Comparison of ENCODE assay signal across 1 cellular context in the genomic region with DNA sequence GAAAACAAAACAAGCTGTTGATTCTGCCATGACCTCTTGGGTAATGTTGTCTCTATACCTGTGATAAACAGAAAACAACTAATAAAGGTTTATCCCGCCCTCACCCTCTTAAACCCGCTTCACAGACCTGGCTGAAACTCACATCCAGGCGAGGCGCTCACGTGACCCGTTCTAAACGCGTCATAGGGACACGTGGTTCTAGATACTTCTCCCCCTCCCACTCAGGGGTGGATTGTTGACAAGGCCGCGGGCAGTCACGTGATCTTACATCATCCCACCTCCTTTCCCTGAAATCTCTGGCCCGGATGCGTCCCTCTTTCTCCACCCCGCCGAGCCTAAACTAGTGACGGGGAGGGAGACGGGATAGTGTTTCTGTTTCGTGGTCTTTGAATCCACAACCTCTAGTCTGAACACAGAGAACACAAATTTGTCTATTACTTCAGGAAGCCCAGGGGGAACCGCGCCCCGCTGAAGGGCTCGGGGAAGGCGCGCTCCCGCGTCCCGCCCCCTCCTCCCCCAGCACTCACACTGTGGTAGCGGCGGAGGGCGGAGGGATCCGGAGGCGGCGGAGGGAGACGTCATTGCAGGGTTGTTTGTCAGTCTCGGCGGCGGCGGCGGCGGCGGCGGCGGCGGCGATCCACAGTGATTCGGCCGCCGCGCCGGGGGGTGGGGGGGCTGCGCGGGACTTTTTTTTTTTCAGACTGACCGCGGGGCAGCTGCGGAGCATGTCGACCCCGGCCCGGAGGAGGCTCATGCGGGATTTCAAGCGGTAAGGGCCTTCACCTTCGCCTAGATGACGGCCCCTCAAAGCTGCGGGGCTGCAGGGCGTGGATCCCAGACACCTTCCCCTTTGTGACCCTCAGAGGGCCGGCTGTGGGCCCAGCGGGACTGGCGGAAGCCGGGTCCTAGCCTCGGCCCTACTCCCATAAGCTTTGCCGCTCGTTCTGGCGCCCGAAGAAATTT.
A peak's percentile ranks its signal among the peaks of the same experiment; 100 is the strongest.
TF ChIP-seq lines count a peak whose summit lies in the region.

Gene UBE2B, plus strand, starts transcription at position 699 of the 963 bp plus-strand sequence. Its CDS starts 27 bp downstream, at position 726.

TF ChIP-seq in HepG2, 621 proteins besides CTCF, POLR2A, EP300 and RAD21 (continued from another document and continues in another):
- TF ChIP-seq, protein P1, sequence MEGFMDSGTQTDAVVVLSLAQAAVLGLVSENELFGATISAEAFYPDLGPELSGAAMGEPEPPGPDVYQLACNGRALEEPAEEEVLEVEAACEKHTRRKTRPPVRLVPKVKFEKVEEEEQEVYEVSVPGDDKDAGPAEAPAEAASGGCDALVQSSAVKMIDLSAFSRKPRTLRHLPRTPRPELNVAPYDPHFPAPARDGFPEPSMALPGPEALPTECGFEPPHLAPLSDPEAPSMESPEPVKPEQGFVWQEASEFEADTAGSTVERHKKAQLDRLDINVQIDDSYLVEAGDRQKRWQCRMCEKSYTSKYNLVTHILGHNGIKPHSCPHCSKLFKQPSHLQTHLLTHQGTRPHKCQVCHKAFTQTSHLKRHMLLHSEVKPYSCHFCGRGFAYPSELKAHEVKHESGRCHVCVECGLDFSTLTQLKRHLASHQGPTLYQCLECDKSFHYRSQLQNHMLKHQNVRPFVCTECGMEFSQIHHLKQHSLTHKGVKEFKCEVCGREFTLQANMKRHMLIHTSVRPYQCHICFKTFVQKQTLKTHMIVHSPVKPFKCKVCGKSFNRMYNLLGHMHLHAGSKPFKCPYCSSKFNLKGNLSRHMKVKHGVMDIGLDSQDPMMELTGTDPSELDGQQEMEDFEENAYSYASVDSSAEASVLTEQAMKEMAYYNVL (CRISPR knock-in tag; IDR thresholded peaks at IDR 0.05; ENCODE audit: borderline replicate concordance): no peak
- TF ChIP-seq, protein P2, sequence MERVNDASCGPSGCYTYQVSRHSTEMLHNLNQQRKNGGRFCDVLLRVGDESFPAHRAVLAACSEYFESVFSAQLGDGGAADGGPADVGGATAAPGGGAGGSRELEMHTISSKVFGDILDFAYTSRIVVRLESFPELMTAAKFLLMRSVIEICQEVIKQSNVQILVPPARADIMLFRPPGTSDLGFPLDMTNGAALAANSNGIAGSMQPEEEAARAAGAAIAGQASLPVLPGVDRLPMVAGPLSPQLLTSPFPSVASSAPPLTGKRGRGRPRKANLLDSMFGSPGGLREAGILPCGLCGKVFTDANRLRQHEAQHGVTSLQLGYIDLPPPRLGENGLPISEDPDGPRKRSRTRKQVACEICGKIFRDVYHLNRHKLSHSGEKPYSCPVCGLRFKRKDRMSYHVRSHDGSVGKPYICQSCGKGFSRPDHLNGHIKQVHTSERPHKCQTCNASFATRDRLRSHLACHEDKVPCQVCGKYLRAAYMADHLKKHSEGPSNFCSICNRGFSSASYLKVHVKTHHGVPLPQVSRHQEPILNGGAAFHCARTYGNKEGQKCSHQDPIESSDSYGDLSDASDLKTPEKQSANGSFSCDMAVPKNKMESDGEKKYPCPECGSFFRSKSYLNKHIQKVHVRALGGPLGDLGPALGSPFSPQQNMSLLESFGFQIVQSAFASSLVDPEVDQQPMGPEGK (CRISPR knock-in tag; IDR thresholded peaks at IDR 0.05): peak; percentile 93
- TF ChIP-seq HMGXB4 (CRISPR knock-in tag; IDR thresholded peaks at IDR 0.05; ENCODE audit: borderline replicate concordance in 1 of 2, low read depth in 1 of 2) (peak; percentile 76 to 78; a peak in 3 of 4 replicates), DNMT1 (CRISPR knock-in tag; IDR thresholded peaks at IDR 0.05) (no peak), ZHX2 (IDR thresholded peaks at IDR 0.05; ENCODE audit: low read depth) (no peak), ZHX2 (CRISPR knock-in tag; IDR thresholded peaks at IDR 0.05; ENCODE audit: borderline replicate concordance) (0 out of 2 replicates have a peak, but pooled peaks have one; percentile 71), HDAC6 (IDR thresholded peaks at IDR 0.05; ENCODE audit: low read depth, low read length) (no peak), MED8 (CRISPR knock-in tag; IDR thresholded peaks at IDR 0.05; ENCODE audit: insufficient replicate concordance) (no peak), LBX2 (CRISPR knock-in tag; IDR thresholded peaks at IDR 0.05; ENCODE audit: borderline replicate concordance) (no peak), ZFP90 (CRISPR knock-in tag; IDR thresholded peaks at IDR 0.05; ENCODE audit: borderline replicate concordance) (peak; percentile 89), ZNF503 (CRISPR knock-in tag; IDR thresholded peaks at IDR 0.05) (0 out of 2 replicates have a peak, but pooled peaks have one; percentile 26), CBFB (CRISPR knock-in tag; IDR thresholded peaks at IDR 0.05) (0 out of 2 replicates have a peak, but pooled peaks have one; percentile 21), PLSCR1 (CRISPR knock-in tag; IDR thresholded peaks at IDR 0.05; ENCODE audit: borderline replicate concordance) (no peak), ZBTB49 (CRISPR knock-in tag; IDR thresholded peaks at IDR 0.05; ENCODE audit: borderline replicate concordance) (no peak), ZNF383 (CRISPR knock-in tag; IDR thresholded peaks at IDR 0.05; ENCODE audit: borderline replicate concordance) (0 out of 2 replicates have a peak, but pooled peaks have one; percentile 25), RORA (CRISPR knock-in tag; IDR thresholded peaks at IDR 0.05) (no peak), SRSF9 (IDR thresholded peaks at IDR 0.05; ENCODE audit: borderline replicate concordance, insufficient read depth, low read depth, low read length, poor library complexity, severe bottlenecking) (no peak), ZNF7 (CRISPR knock-in tag; IDR thresholded peaks at IDR 0.05) (no peak; the same call in 1 of the 2 replicates), CCDC6 (CRISPR knock-in tag; IDR thresholded peaks at IDR 0.05) (peak; percentile 78), CERS6 (CRISPR knock-in tag; IDR thresholded peaks at IDR 0.05) (no peak), ZNF235 (CRISPR knock-in tag; IDR thresholded peaks at IDR 0.05; ENCODE audit: borderline replicate concordance) (no peak), SALL1 (CRISPR knock-in tag; IDR thresholded peaks at IDR 0.05) (peak; percentile 73; the same call in 1 of the 2 replicates)
- TF ChIP-seq, protein P3, sequence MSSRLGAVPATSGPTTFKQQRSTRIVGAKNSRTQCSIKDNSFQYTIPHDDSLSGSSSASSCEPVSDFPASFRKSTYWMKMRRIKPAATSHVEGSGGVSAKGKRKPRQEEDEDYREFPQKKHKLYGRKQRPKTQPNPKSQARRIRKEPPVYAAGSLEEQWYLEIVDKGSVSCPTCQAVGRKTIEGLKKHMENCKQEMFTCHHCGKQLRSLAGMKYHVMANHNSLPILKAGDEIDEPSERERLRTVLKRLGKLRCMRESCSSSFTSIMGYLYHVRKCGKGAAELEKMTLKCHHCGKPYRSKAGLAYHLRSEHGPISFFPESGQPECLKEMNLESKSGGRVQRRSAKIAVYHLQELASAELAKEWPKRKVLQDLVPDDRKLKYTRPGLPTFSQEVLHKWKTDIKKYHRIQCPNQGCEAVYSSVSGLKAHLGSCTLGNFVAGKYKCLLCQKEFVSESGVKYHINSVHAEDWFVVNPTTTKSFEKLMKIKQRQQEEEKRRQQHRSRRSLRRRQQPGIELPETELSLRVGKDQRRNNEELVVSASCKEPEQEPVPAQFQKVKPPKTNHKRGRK (CRISPR knock-in tag; IDR thresholded peaks at IDR 0.05): no peak
